In the genomic region with DNA sequence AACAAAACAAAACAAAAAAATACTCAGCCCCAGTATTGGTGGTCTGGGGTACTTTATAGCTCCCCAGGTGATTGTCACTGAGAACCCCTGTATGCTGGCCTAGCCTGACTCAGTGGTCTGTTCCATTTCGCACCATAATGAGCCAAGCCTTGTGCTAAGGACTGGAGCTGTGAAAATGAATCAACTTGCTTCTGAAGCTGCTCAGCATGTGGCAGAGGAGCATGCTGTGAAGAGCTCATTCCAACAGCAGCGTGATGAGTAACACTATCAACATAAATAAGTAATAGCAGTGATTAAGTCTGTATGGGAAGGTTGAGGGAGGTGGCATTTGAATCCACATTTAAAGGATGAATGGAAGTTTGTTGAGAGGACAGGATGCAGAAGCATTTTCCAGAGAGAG, we compare ENCODE assay signal across 14 cellular contexts.
A peak's percentile ranks its signal among the peaks of the same experiment; 100 is the strongest.
DNase-seq lines count a peak whose midpoint lies in the region; ATAC-seq, FAIRE-seq and TF ChIP-seq lines count a peak whose summit lies in the region.
"Had no signal": no experiment of that assay in that cellular context is flagged by ENCODE, and none has a peak within 500 bp of the region (broad histone marks: within the 10 kb centered on the region; RNA-seq: fewer than 3 reads in every experiment).

No MANE protein-coding gene starts in this region.

- no peaks in the 10 kb centered on the region for H4K20me1 ChIP-seq in astrocyte (ENCODE audit: insufficient read depth, low read length)

- peaks cover 13% of the 10 kb centered on the region for H3K4me1 Mint-ChIP-seq in astrocyte (ENCODE audit: low read depth, unreplicated experiment)
- H3K4me1 Mint-ChIP-seq: natural killer cell, T-cell had no signal

- no peaks in the 10 kb centered on the region for H3K9me3 Mint-ChIP-seq in astrocyte (ENCODE audit: unreplicated experiment)
- H3K9me3 Mint-ChIP-seq: activated CD4-positive, alpha-beta memory T cell treated with anti-CD3 and anti-CD28 coated beads for 36 hours; natural killer cell; T-cell had no signal

- WGBS in HUES64 = 6% methylated on average over 1 of the region's 2 CpGs

- H3K27me3 Mint-ChIP-seq in astrocyte (ENCODE audit: low read depth, unreplicated experiment) = peaks cover 32% of the 10 kb centered on the region

- H2AFZ ChIP-seq in astrocyte (ENCODE audit: low read depth, low read length) = no peak overlapping the region

- H3K4me3 ChIP-seq in AG10803 (ENCODE audit: low read length) (no peak overlapping the region), HUES64 (ENCODE audit: low read length) (no peak overlapping the region), astrocyte (ENCODE audit: insufficient read depth, low read depth, low read length) (no peak overlapping the region), mucosa of descending colon (no peak overlapping the region)

- ATAC-seq in GM18502 (IDR thresholded peaks at IDR 0.05; ENCODE audit: poor library complexity, unreplicated experiment) (no peak), mucosa of descending colon (no peak)
- ATAC-seq: natural killer cell, T-cell had no signal

- no peak for TF ChIP-seq CTCF in AG10803 (conservative IDR thresholded peaks at IDR 0.05; ENCODE audit: low read length)
- no peak for TF ChIP-seq CTCF in astrocyte (IDR thresholded peaks at IDR 0.05; ENCODE audit: insufficient read depth, low read depth, low read length)
- no peak for TF ChIP-seq CTCF in mucosa of descending colon (IDR thresholded peaks at IDR 0.05)

- H3K4me3 Mint-ChIP-seq in astrocyte (ENCODE audit: unreplicated experiment) = no peak overlapping the region
- H3K4me3 Mint-ChIP-seq: activated CD4-positive, alpha-beta memory T cell treated with anti-CD3 and anti-CD28 coated beads for 36 hours; natural killer cell; T-cell had no signal

- H3K9me3 ChIP-seq in HUES64 (ENCODE audit: insufficient read depth, low read depth, low read length) (no peaks in the 10 kb centered on the region), astrocyte (ENCODE audit: insufficient read depth, low read depth, low read length) (no peaks in the 10 kb centered on the region), mucosa of descending colon (no peaks in the 10 kb centered on the region)

- H3K36me3 ChIP-seq in HUES64 (ENCODE audit: insufficient read depth, low read length) = no peaks in the 10 kb centered on the region
- no peaks in the 10 kb centered on the region for H3K36me3 ChIP-seq in astrocyte (ENCODE audit: insufficient read depth, low read length)
- H3K36me3 ChIP-seq in mucosa of descending colon (ENCODE audit: low read depth) = no peaks in the 10 kb centered on the region

- H3K27me3 ChIP-seq in HUES64 (ENCODE audit: insufficient read depth, low read length) (peaks cover 6% of the 10 kb centered on the region; the same call in 1 of the 2 replicates), astrocyte (ENCODE audit: insufficient read depth, low read length) (peaks cover 47% of the 10 kb centered on the region)

- DNase-seq in AG10803 (ENCODE audit: low read depth) = peak; percentile 13
- peak; percentile 73 for DNase-seq in astrocyte (ENCODE audit: low read depth)
- peak; percentile 52 for DNase-seq in iPS-NIHi11 (ENCODE audit: low spot score)
- DNase-seq in DMS53 (lab: John Stamatoyannopoulos, UW) = no peak
- DNase-seq in effector CD8-positive, alpha-beta T cell (lab: John Stamatoyannopoulos, UW) = no peak
- no peak for DNase-seq in mucosa of descending colon
- DNase-seq: activated CD4-positive, alpha-beta memory T cell treated with anti-CD3 and anti-CD28 coated beads for 36 hours; cerebellar nuclear complex; DND-41; natural killer cell; T-cell had no signal

- H3K79me2 ChIP-seq in astrocyte (ENCODE audit: insufficient read depth, low read length) = no peaks in the 10 kb centered on the region

- H3K36me3 Mint-ChIP-seq in astrocyte (ENCODE audit: low read depth, unreplicated experiment) = no peaks in the 10 kb centered on the region
- H3K36me3 Mint-ChIP-seq: activated CD4-positive, alpha-beta memory T cell treated with anti-CD3 and anti-CD28 coated beads for 36 hours; natural killer cell; T-cell had no signal

- peaks cover 36% of the 10 kb centered on the region for H3K4me1 ChIP-seq in HUES64 (ENCODE audit: insufficient read depth, low read length)
- H3K4me1 ChIP-seq in astrocyte (ENCODE audit: insufficient read depth, low read length) = peaks cover 14% of the 10 kb centered on the region
- H3K4me1 ChIP-seq in mucosa of descending colon (ENCODE audit: low read depth) = no peaks in the 10 kb centered on the region

- intact Hi-C loops in mucosa of descending colon (cut with DNase I, micrococcal nuclease) = no loop called here

- peak overlapping the region; percentile 13; the same call in 1 of the 2 replicates for H3K27ac ChIP-seq in HUES64 (ENCODE audit: low read depth, low read length)
- H3K27ac ChIP-seq in astrocyte (ENCODE audit: low read depth, low read length) = no peak overlapping the region
- H3K27ac ChIP-seq: HL-60 had no signal

- H3K4me2 ChIP-seq in astrocyte (ENCODE audit: low read length) = peak overlapping the region; percentile 14

- H3K27ac Mint-ChIP-seq in astrocyte (ENCODE audit: unreplicated experiment) = no peak overlapping the region
- H3K27ac Mint-ChIP-seq: activated CD4-positive, alpha-beta memory T cell treated with anti-CD3 and anti-CD28 coated beads for 36 hours; natural killer cell had no signal

- FAIRE-seq in astrocyte (lab: Jason Lieb, UNC) = no peak

- no peak overlapping the region for H3K9ac ChIP-seq in HUES64 (ENCODE audit: low read depth, low read length)
- no peak overlapping the region for H3K9ac ChIP-seq in astrocyte (ENCODE audit: low read length)

Comparison
In these comparisons a context has a peak if more than half of its experiments do, and no peak if none do; other contexts are left out.
1. DNase-seq: peak in AG10803 (single experiment), astrocyte (single experiment) and iPS-NIHi11 (single experiment); none in DMS53 (single experiment), effector CD8-positive, alpha-beta T cell (single experiment) and mucosa of descending colon (0 of 3).